ENCODE assay signal across 2 cellular contexts in genomic region chr1:244860078-244860477, GRCh38.
TF ChIP-seq lines count a peak whose summit lies in the region.

No MANE protein-coding gene starts in this region.

TF ChIP-seq in A549, 52 proteins besides CTCF, POLR2A, EP300 and RAD21 (continued from another document):
- TF ChIP-seq USF2 (IDR thresholded peaks at IDR 0.05) (no peak), SMC3 (IDR thresholded peaks at IDR 0.05) (no peak), ZFP36 (IDR thresholded peaks at IDR 0.05; ENCODE audit: borderline replicate concordance, partially characterized antibody) (no peak), CHD2 (IDR thresholded peaks at IDR 0.05; ENCODE audit: low read length, partially characterized antibody) (no peak), RFX5 (IDR thresholded peaks at IDR 0.05) (no peak), EHMT2 (IDR thresholded peaks at IDR 0.05; ENCODE audit: low read depth) (no peak), CEBPB (IDR thresholded peaks at IDR 0.05) (no peak), FOSL2 (IDR thresholded peaks at IDR 0.05) (no peak), FOSL2 (CRISPR knock-in tag; IDR thresholded peaks at IDR 0.05) (no peak), CBX8 (IDR thresholded peaks at IDR 0.05) (no peak)

TF ChIP-seq in GM23338, 12 proteins besides CTCF, POLR2A, EP300 and RAD21 (continued from another document):
- TF ChIP-seq ZNF462 (CRISPR knock-in tag; IDR thresholded peaks at IDR 0.05) (no peak), EZH2phosphoT487 (IDR thresholded peaks at IDR 0.05; ENCODE audit: unreplicated experiment) (no peak), EZH2 (IDR thresholded peaks at IDR 0.05; ENCODE audit: low read depth, unreplicated experiment) (no peak), CREB1 (CRISPR knock-in tag; IDR thresholded peaks at IDR 0.05; ENCODE audit: low read depth) (no peak), ZNF114 (CRISPR knock-in tag; IDR thresholded peaks at IDR 0.05) (no peak), JUNB (IDR thresholded peaks at IDR 0.05; ENCODE audit: unreplicated experiment) (no peak)
TF ChIP-seq in GM23338: peak in this region for 0.
